ENCODE assay signal across 24 cellular contexts in the genomic region with DNA sequence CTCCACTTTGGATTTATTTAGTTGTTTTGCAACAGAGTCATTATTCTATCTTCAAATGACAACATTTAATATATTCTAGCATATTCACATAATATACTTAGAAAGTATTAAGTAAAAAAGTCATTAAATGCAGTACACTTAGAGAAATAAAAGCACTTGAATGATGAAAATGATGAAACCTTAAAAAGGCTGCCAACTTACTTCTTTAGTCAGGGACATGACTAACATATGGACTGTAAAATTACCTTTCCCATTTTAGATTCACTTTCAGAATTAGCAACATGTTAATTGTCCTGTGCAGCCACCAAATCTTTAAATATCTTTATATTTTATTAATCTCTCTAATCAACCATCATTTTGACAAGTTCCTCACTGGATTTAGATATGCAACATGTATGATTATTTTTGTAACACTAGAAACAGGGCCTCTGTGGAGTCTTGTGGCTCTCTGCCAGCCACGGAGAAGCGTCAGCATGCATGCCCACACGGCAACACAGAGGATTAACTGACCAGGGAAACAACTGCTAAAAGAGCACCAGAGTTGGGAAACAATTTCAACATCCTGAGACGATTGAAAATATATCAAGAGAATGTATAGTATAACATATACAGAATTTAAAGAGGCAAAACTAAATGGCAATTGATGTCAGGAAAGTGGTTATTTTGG.
DNase-seq lines count a peak whose midpoint lies in the region; ATAC-seq and TF ChIP-seq lines count a peak whose summit lies in the region.
"Had no signal": no experiment of that assay in that cellular context is flagged by ENCODE, and none has a peak within 500 bp of the region (broad histone marks: within the 10 kb centered on the region; RNA-seq: fewer than 3 reads in every experiment).

No MANE protein-coding gene starts in this region.

- no TSS peak for BruUV-seq in A673 (replicated peaks; lab: Mats Ljungman, UMichigan)

- H3K4me3 ChIP-seq in A673 (ENCODE audit: low read depth, low read length, poor library complexity, severe bottlenecking) (no peak overlapping the region), astrocyte of the spinal cord (ENCODE audit: low read depth, low read length) (no peak overlapping the region), fibroblast of the aortic adventitia (ENCODE audit: low read depth, low read length) (no peak overlapping the region)
- H3K4me3 ChIP-seq: body of pancreas, spleen, tibial nerve had no signal

- POLR2A ChIA-PET in A673 (lab: Charles Lee; ENCODE audit: low non-redundant PET), result no interaction called here

- H3K27ac ChIP-seq in A673 (ENCODE audit: low read depth, low read length, poor library complexity, severe bottlenecking), result no peak overlapping the region
- H3K27ac ChIP-seq: body of pancreas, spleen, tibial nerve had no signal

- peaks cover 9 to 11% of the 10 kb centered on the region in 2 donors for H3K9me3 Mint-ChIP-seq in activated naive CD4-positive, alpha-beta T cell treated with anti-CD3 and anti-CD28 coated beads, Interleukin-2, amount 50 U/mL, for 72 hours

- ATAC-seq in activated naive CD4-positive, alpha-beta T cell treated with anti-CD3 and anti-CD28 coated beads, Interleukin-2, amount 50 U/mL, for 72 hours, result no peak
- no peak for ATAC-seq in GM21515 (IDR thresholded peaks at IDR 0.05; ENCODE audit: unreplicated experiment)
- ATAC-seq: body of pancreas had no signal

- H3K36me3 ChIP-seq in A673 (ENCODE audit: insufficient read depth, low read length, poor library complexity, severe bottlenecking), result no peaks in the 10 kb centered on the region

- DNase-seq in A673 (ENCODE audit: low spot score) (peak; percentile 7), MV-4-11 (lab: John Stamatoyannopoulos, UW) (peak; percentile 91), astrocyte of the spinal cord (ENCODE audit: low read depth, low spot score) (peak; percentile 20), fibroblast of the aortic adventitia (ENCODE audit: low read depth) (peak; percentile 33), NCI-H2171 treated with DMSO at 0.1 percent for 48 hours (lab: John Stamatoyannopoulos, UW) (no peak), islet precursor cell (no peak)
- DNase-seq in activated naive CD4-positive, alpha-beta T cell treated with anti-CD3 and anti-CD28 coated beads, Interleukin-2, amount 50 U/mL, for 72 hours (ENCODE audit: low spot score in 2 of 2), result no peak
- DNase-seq: activated CD4-positive, alpha-beta T cell treated with anti-CD3 and anti-CD28 coated beads for 4 hours; activated effector memory CD4-positive, alpha-beta T cell treated with anti-CD3 and anti-CD28 coated beads, Interleukin-2, amount 50 U/mL, for 16 hours; activated naive CD8-positive, alpha-beta T cell treated with anti-CD3 and anti-CD28 coated beads, Interleukin-2, amount 10 ng/mL, durations not matched to agents 7 days and 5 days; activated T-cell treated with anti-CD3 and anti-CD28 coated beads, Interleukin-2, amount 50 U/mL, for 1 hour; body of pancreas; CD4-positive, CD25-positive, alpha-beta regulatory T cell; effector CD4-positive, alpha-beta T cell; erythroblast; naive B cell; NCI-H1105; NCI-H2029 treated with DMSO at 0.1 percent for 48 hours; NCI-H226; SK-N-SH; spleen had no signal

- H3K27me3 ChIP-seq in A673 (replicated peaks; ENCODE audit: insufficient read depth, low read depth, low read length, poor library complexity), result no peaks in the 10 kb centered on the region
- H3K27me3 ChIP-seq: body of pancreas, spleen, tibial nerve had no signal

- no peaks in the 10 kb centered on the region for H3K4me1 ChIP-seq in A673 (ENCODE audit: insufficient read depth, low read length, poor library complexity, severe bottlenecking)
- H3K4me1 ChIP-seq: body of pancreas, spleen, tibial nerve had no signal

- in situ Hi-C loops in astrocyte of the spinal cord (cut with HindIII; ENCODE audit: low sequenced_read_pairs), result no loop called here

- CTCF ChIA-PET in A673 (lab: Charles Lee), result no interaction called here

- no peak overlapping the region for H3K27ac Mint-ChIP-seq in activated naive CD4-positive, alpha-beta T cell treated with anti-CD3 and anti-CD28 coated beads, Interleukin-2, amount 50 U/mL, for 72 hours
- H3K27ac Mint-ChIP-seq: activated naive CD8-positive, alpha-beta T cell treated with anti-CD3 and anti-CD28 coated beads, Interleukin-2, amount 10 ng/mL, durations not matched to agents 7 days and 5 days; CD4-positive, CD25-positive, alpha-beta regulatory T cell; naive B cell; T-helper 1 cell treated with Interleukin-12 subunit alpha and Interleukin-12 subunit beta and Interleukin-4 antibody, amounts not matched to agents 30 μg/mL and 1 μg/mL, for 36 hours had no signal

- H3K9me3 ChIP-seq in A673 (ENCODE audit: low read depth, low read length, poor library complexity, severe bottlenecking), result no peaks in the 10 kb centered on the region
- H3K9me3 ChIP-seq: SK-N-SH had no signal

- H3K36me3 Mint-ChIP-seq in activated naive CD4-positive, alpha-beta T cell treated with anti-CD3 and anti-CD28 coated beads, Interleukin-2, amount 50 U/mL, for 72 hours, result peaks cover 13 to 15% of the 10 kb centered on the region in 2 donors

- TF ChIP-seq CTCF in A673 (conservative IDR thresholded peaks at IDR 0.05; ENCODE audit: low read depth, low read length) (no peak), astrocyte of the spinal cord (IDR thresholded peaks at IDR 0.05; ENCODE audit: low read depth, low read length) (no peak), fibroblast of the aortic adventitia (IDR thresholded peaks at IDR 0.05; ENCODE audit: insufficient read depth, low read length) (no peak)

- intact Hi-C loops in A673 (cut with micrococcal nuclease; ENCODE audit: unreplicated experiment), result no loop called here

Comparison
In these comparisons a context has a peak if more than half of its experiments do, and no peak if none do; other contexts are left out.
1. DNase-seq: peak in A673 (single experiment), MV-4-11 (single experiment), astrocyte of the spinal cord (single experiment) and fibroblast of the aortic adventitia (single experiment); none in activated naive CD4-positive, alpha-beta T cell treated with anti-CD3 and anti-CD28 coated beads, Interleukin-2, amount 50 U/mL, for 72 hours (0 of 2), NCI-H2171 treated with DMSO at 0.1 percent for 48 hours (single experiment) and islet precursor cell (single experiment).